In the genomic region with DNA sequence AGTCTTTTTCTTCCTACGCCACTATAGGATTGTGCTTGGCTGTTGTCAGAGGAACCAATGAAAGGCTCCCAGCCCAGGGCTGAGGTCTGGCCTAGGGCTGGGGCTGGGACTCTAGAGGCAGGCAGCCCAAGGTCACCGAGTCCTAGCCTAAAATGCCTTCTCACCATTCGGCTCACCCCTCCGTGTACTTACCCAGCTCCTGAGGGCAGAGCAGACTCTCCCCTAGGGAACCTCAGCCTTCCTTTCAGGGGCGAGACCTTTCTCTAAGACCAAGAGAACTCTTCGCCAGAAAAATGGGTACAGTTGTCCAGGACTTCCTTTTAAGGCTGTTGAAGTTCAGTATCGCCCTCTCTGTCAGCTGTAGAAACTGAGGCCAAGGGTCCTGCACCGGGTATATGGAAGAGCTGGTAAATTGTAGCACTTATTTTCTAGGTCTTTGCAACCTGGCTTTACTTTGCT, we compare ENCODE assay signal across 10 cellular contexts. TPM values are rescaled to one million over a fixed set of nuclear protein-coding genes. Genes with fewer than 3 reads are reported as not detected.
DNase-seq lines count a peak whose midpoint lies in the region; ATAC-seq and TF ChIP-seq lines count a peak whose summit lies in the region.
"Had no signal": no experiment of that assay in that cellular context is flagged by ENCODE, and none has a peak within 500 bp of the region (broad histone marks: within the 10 kb centered on the region; RNA-seq: fewer than 3 reads in every experiment).

No MANE protein-coding gene starts in this region.

- peak overlapping the region; percentile 90 for H3K9ac ChIP-seq in endodermal cell (ENCODE audit: extremely low read depth, low read length, poor library complexity, severe bottlenecking)

- in situ Hi-C loops in Panc1 (cut with HindIII; ENCODE audit: low pct_unique_long_range_greater_than_20kb, low sequenced_read_pairs), result no loop called here

- TF ChIP-seq CTCF in AG10803 (conservative IDR thresholded peaks at IDR 0.05; ENCODE audit: low read length) (0 out of 2 replicates have a peak, but pooled peaks have one; percentile 4), Panc1 (IDR thresholded peaks at IDR 0.05) (no peak), endodermal cell (conservative IDR thresholded peaks at IDR 0.05) (no peak), nephron progenitor cell (IDR thresholded peaks at IDR 0.05) (no peak)

- H3K27me3 Mint-ChIP-seq in endodermal cell (ENCODE audit: insufficient read depth) (no peaks in the 10 kb centered on the region), nephron progenitor cell (ENCODE audit: low read depth, poor library complexity) (peaks cover 12% of the 10 kb centered on the region)

- H3K36me3 ChIP-seq in Panc1 (ENCODE audit: control insufficient read depth, insufficient read depth, low read length) (peaks cover 10% of the 10 kb centered on the region; the same call in 1 of the 2 replicates), endodermal cell (ENCODE audit: control insufficient read depth, insufficient read depth, low read length) (peaks cover 22% of the 10 kb centered on the region)

- peak overlapping the region; percentile 88 for H3K4me3 ChIP-seq in AG10803 (ENCODE audit: low read length)
- peak overlapping the region; percentile 83 to 96 for H3K4me3 ChIP-seq in Panc1 (ENCODE audit: low read depth in 2 of 2, low read length in 2 of 2)
- peak overlapping the region; percentile 96 for H3K4me3 ChIP-seq in endodermal cell (ENCODE audit: low read length)

- H3K4me1 Mint-ChIP-seq in endodermal cell (peaks cover 31% of the 10 kb centered on the region), nephron progenitor cell (peaks cover 61% of the 10 kb centered on the region)

- H3K9me3 Mint-ChIP-seq in endodermal cell, result peaks cover 2% of the 10 kb centered on the region
- H3K9me3 Mint-ChIP-seq in nephron progenitor cell, result no peaks in the 10 kb centered on the region

- H3K9me3 ChIP-seq in Panc1 (ENCODE audit: control insufficient read depth, insufficient read depth, low read depth, low read length) (no peaks in the 10 kb centered on the region), endodermal cell (ENCODE audit: control insufficient read depth, low read length) (no peaks in the 10 kb centered on the region)

- intact Hi-C loops in Panc1 (cut with micrococcal nuclease; ENCODE audit: unreplicated experiment), result loop anchor here (2.0 to 5.0 kb wide), 2 partner anchors 30 to 174 kb away; no protein-coding TSS in a partner anchor

- H3K4me1 ChIP-seq in Panc1 (ENCODE audit: control insufficient read depth, insufficient read depth, low read length) (peaks cover 30% of the 10 kb centered on the region), endodermal cell (ENCODE audit: control insufficient read depth, insufficient read depth, low read length) (no peaks in the 10 kb centered on the region)

- ATAC-seq in Panc1 (peak; percentile 25), GM18867 (IDR thresholded peaks at IDR 0.05; ENCODE audit: unreplicated experiment) (no peak)

- CTCF ChIA-PET in Panc1 (lab: Charles Lee), result no interaction called here

- DNase-seq in AG10803 (ENCODE audit: low read depth), result no peak
- DNase-seq in Panc1 (ENCODE audit: low read depth, low spot score), result no peak
- DNase-seq in endodermal cell, result no peak
- no peak for DNase-seq in nephron progenitor cell
- no peak for DNase-seq in stimulated activated CD4-positive, alpha-beta T cell treated with anti-CD3 and anti-CD28 coated beads, Interleukin-1b, Interleukin-23, amount 100 ng/mL, for 48 hours
- DNase-seq in activated T-cell treated with anti-CD3 and anti-CD28 coated beads, Interleukin-2, amount 50 U/mL, for 1 hour, result no peak
- DNase-seq in amygdala (lab: John Stamatoyannopoulos, UW), result no peak
- DNase-seq: DMS79, NCI-H1436 had no signal

- WGBS in endodermal cell (ENCODE audit: insufficient coverage in 1 of 2, insufficient read length in 1 of 2), 2 experiments, result 4 to 6% methylated on average over 4 to 8 of the region's 8 CpGs

- POLR2A ChIA-PET in Panc1 (lab: Charles Lee), result interaction anchor here (0.5 to 0.6 kb wide), 2 partner anchors 125 to 335 kb away, joined by 3 read pairs; no protein-coding TSS in a partner anchor

- H3K36me3 Mint-ChIP-seq in endodermal cell (ENCODE audit: low read depth) (peaks cover 25% of the 10 kb centered on the region), nephron progenitor cell (ENCODE audit: low read depth) (peaks cover 5% of the 10 kb centered on the region)

- H3K27ac ChIP-seq in Panc1 (ENCODE audit: low read length) (peak overlapping the region; percentile 97), endodermal cell (ENCODE audit: low read depth, low read length) (peak overlapping the region; percentile 92)

- peak overlapping the region; percentile 95 for H3K27ac Mint-ChIP-seq in endodermal cell
- H3K27ac Mint-ChIP-seq in nephron progenitor cell, result peak overlapping the region; percentile 97

- no TSS peak for BruUV-seq in Panc1 (replicated peaks; lab: Mats Ljungman, UMichigan)

- peak overlapping the region; percentile 98 for H3K4me3 Mint-ChIP-seq in endodermal cell
- peak overlapping the region; percentile 90 for H3K4me3 Mint-ChIP-seq in nephron progenitor cell

- H3K27me3 ChIP-seq in Panc1 (ENCODE audit: control insufficient read depth, insufficient read depth, low read length) (no peaks in the 10 kb centered on the region), endodermal cell (ENCODE audit: control insufficient read depth, insufficient read depth, low read length, poor library complexity, severe bottlenecking) (no peaks in the 10 kb centered on the region)

RNA-seq across cellular contexts. Expression of a gene that starts 1.7 kb away (rescaled TPM):
- 35.6 TPM for total RNA-seq in Panc1 (2021; ENCODE audit: unreplicated experiment)
- polyA plus RNA-seq in Panc1 (2012; ENCODE audit: insufficient read length), result 50.9 TPM
- 100 to 1,000 TPM in 1 of 2 donors, 10 to 100 TPM in 1; 70.2 to 164 TPM for total RNA-seq in endodermal cell
- polyA plus RNA-seq in endodermal cell (2013, experiment 1 of 2), result 27.0 TPM
- 29.6 TPM for polyA plus RNA-seq in endodermal cell (2013, experiment 2 of 2)
